11 cellular contexts compared by ENCODE assay signal in genomic region chr6:2739335-2739734, GRCh38. TPM values are rescaled to one million over a fixed set of nuclear protein-coding genes. Genes with fewer than 3 reads are reported as not detected.
DNase-seq lines count a peak whose midpoint lies in the region; ATAC-seq and TF ChIP-seq lines count a peak whose summit lies in the region.
"Had no signal": no experiment of that assay in that cellular context is flagged by ENCODE, and none has a peak within 500 bp of the region (broad histone marks: within the 10 kb centered on the region; RNA-seq: fewer than 3 reads in every experiment).

No MANE protein-coding gene starts in this region.

- H3K79me1 ChIP-seq in H9 (ENCODE audit: insufficient read depth, low read depth, low read length, poor library complexity, severe bottlenecking), result no peaks in the 10 kb centered on the region

- H3K36me3 Mint-ChIP-seq in H9 (ENCODE audit: insufficient read depth in 1 of 3, low read depth in 3 of 3), result no peaks in the 10 kb centered on the region
- H3K36me3 Mint-ChIP-seq: brain had no signal

- H3K4me2 ChIP-seq in H9 (ENCODE audit: insufficient read depth, insufficient read length, low read length), result no peak overlapping the region

- no peak overlapping the region for H2AK5ac ChIP-seq in H9 (ENCODE audit: insufficient read length, low read length)

- H4K5ac ChIP-seq in H9 (ENCODE audit: insufficient read length, low read depth, low read length), result no peak overlapping the region

- H3K4me1 Mint-ChIP-seq in H9, result peaks cover 34 to 35% of the 10 kb centered on the region in 2 experiments

- no peak overlapping the region for H3K56ac ChIP-seq in H9 (ENCODE audit: insufficient read length, low read depth, low read length)

- no peaks in the 10 kb centered on the region for H4K20me1 ChIP-seq in H9 (ENCODE audit: control insufficient read depth, insufficient read depth, insufficient read length)

- no peak overlapping the region for H4K8ac ChIP-seq in H9 (replicated peaks; ENCODE audit: insufficient read length, low read depth, low read length)

- in situ Hi-C loops in G401 (cut with HindIII; ENCODE audit: low sequenced_read_pairs), result no loop called here

- H3K4me3 Mint-ChIP-seq in H9, result no peak overlapping the region
- H3K4me3 Mint-ChIP-seq: brain had no signal

- no peaks in the 10 kb centered on the region for H3K9me3 ChIP-seq in effector memory CD4-positive, alpha-beta T cell (ENCODE audit: control insufficient read depth, low read length)
- H3K9me3 ChIP-seq in H9 (ENCODE audit: control insufficient read depth, low read depth, low read length), result no peaks in the 10 kb centered on the region
- H3K9me3 ChIP-seq: testis had no signal

- H3K23me2 ChIP-seq in H9 (ENCODE audit: insufficient read length, low read depth, low read length, poor library complexity, severe bottlenecking), result no peaks in the 10 kb centered on the region

- no peak overlapping the region for H3K14ac ChIP-seq in H9 (ENCODE audit: insufficient read depth, low read length)

- no peak overlapping the region for H2BK120ac ChIP-seq in H9 (ENCODE audit: low read depth, low read length, poor library complexity, severe bottlenecking)

- H3K23ac ChIP-seq in H9 (ENCODE audit: insufficient read length, low read depth, low read length), result no peak overlapping the region

- H4K91ac ChIP-seq in H9 (ENCODE audit: insufficient read length, low read depth, low read length), result no peak overlapping the region

- H3K36me3 ChIP-seq in effector memory CD4-positive, alpha-beta T cell (ENCODE audit: control insufficient read depth, insufficient read depth, low read length), result no peaks in the 10 kb centered on the region

- H3K79me2 ChIP-seq in H9 (ENCODE audit: insufficient read depth, low read length), result no peaks in the 10 kb centered on the region

- H3K27ac ChIP-seq in foreskin keratinocyte, result no peak overlapping the region
- no peak overlapping the region for H3K27ac ChIP-seq in effector memory CD4-positive, alpha-beta T cell (ENCODE audit: insufficient read depth, low read length, poor library complexity, severe bottlenecking)
- H3K27ac ChIP-seq in H9 (ENCODE audit: insufficient read length, low read depth, low read length), result no peak overlapping the region
- H3K27ac ChIP-seq: testis had no signal

- no peak overlapping the region for H3K9ac ChIP-seq in H9 (ENCODE audit: extremely low read depth, insufficient read length, low read length)

- ATAC-seq in foreskin keratinocyte, result peak; percentile 68

- no peak overlapping the region for H2BK12ac ChIP-seq in H9 (ENCODE audit: insufficient read length, low read depth, low read length)

- H3K4me3 ChIP-seq in effector memory CD4-positive, alpha-beta T cell (ENCODE audit: insufficient read depth, low read depth, low read length, poor library complexity, severe bottlenecking), result no peak overlapping the region
- H3K4me3 ChIP-seq: testis had no signal

- H3K4me1 ChIP-seq in foreskin keratinocyte, result no peaks in the 10 kb centered on the region
- H3K4me1 ChIP-seq in effector memory CD4-positive, alpha-beta T cell (ENCODE audit: control insufficient read depth, insufficient read depth, low read length, poor library complexity, severe bottlenecking), result no peaks in the 10 kb centered on the region
- H3K4me1 ChIP-seq in H9 (ENCODE audit: insufficient read depth, low read length), result peaks cover 2% of the 10 kb centered on the region; the same call in 1 of the 2 replicates

- H3K27ac Mint-ChIP-seq in H9, result no peak overlapping the region

- H3K18ac ChIP-seq in H9 (ENCODE audit: insufficient read length, low read depth, low read length), result no peak overlapping the region

- no peak overlapping the region for H2BK20ac ChIP-seq in H9 (ENCODE audit: low read depth, low read length, poor library complexity, severe bottlenecking)

- no peak overlapping the region for H3T11ph ChIP-seq in H9 (ENCODE audit: low read length)

- H2BK15ac ChIP-seq in H9 (ENCODE audit: low read depth, low read length), result no peak overlapping the region

- no peak overlapping the region for H2AFZ ChIP-seq in H9 (ENCODE audit: low read length)

- DNase-seq in AG08395 (ENCODE audit: low spot score) (peak; percentile 43), EL (peak; percentile 64), SW480 (ENCODE audit: low spot score) (peak; percentile 16), foreskin keratinocyte (peak in 1 of 2 donors; percentile 39), H9 (no peak), G401 (ENCODE audit: low spot score) (no peak)
- DNase-seq in effector memory CD4-positive, alpha-beta T cell, result no peak
- DNase-seq: DMS79, SW 1271, testis had no signal

- no peak for TF ChIP-seq CTCF in foreskin keratinocyte (conservative IDR thresholded peaks at IDR 0.05)
- no peak for TF ChIP-seq CTCF in H9 (conservative IDR thresholded peaks at IDR 0.05)

- no peaks in the 10 kb centered on the region for H3K27me3 Mint-ChIP-seq in H9 (ENCODE audit: low read depth)
- H3K27me3 Mint-ChIP-seq: brain had no signal

- H3K4ac ChIP-seq in H9 (ENCODE audit: low read depth, low read length), result no peak overlapping the region

- no CpG with 5 or more reads among the region's 4 CpGs for WGBS in H9 (ENCODE audit: extremely low coverage, insufficient read length, low lambda C conversion rate)

- H3K9me3 Mint-ChIP-seq in H9, result no peaks in the 10 kb centered on the region
- H3K9me3 Mint-ChIP-seq: brain had no signal

- H3K27me3 ChIP-seq in foreskin keratinocyte (no peaks in the 10 kb centered on the region), H9 (ENCODE audit: insufficient read depth, low read length) (no peaks in the 10 kb centered on the region)
- no peaks in the 10 kb centered on the region for H3K27me3 ChIP-seq in effector memory CD4-positive, alpha-beta T cell (replicated peaks; ENCODE audit: control insufficient read depth, insufficient read depth, low read length, poor library complexity, severe bottlenecking)
- H3K27me3 ChIP-seq: testis had no signal

- H2BK5ac ChIP-seq in H9 (ENCODE audit: insufficient read length, low read length), result no peak overlapping the region

RNA-seq across cellular contexts. Expression of gene MYLK4, which starts 11.4 kb away (rescaled TPM):
- total RNA-seq in foreskin keratinocyte (0.24 and 0.28 TPM in 2 replicates), H9 (2021) (0.28 and 0.44 TPM in 2 replicates)
- 0.08 and 0.09 TPM in 2 replicates for polyA plus RNA-seq in foreskin keratinocyte
- total RNA-seq in G401 (2014; rRNA removed; shearing (Covaris generic)), result 0.31 and 0.64 TPM in 2 replicates

RNA-seq across cellular contexts. Expression of gene WRNIP1, which starts 25.9 kb away (rescaled TPM):
- total RNA-seq in foreskin keratinocyte (56.7 and 63.0 TPM in 2 replicates), H9 (2021) (38.1 and 40.0 TPM in 2 replicates)
- polyA plus RNA-seq in foreskin keratinocyte, result 48.0 and 54.4 TPM in 2 replicates
- 91.8 and 100 TPM in 2 replicates for total RNA-seq in G401 (2014; rRNA removed; shearing (Covaris generic))

Comparison
In these comparisons a context has a peak if more than half of its experiments do, and no peak if none do; other contexts are left out.
1. DNase-seq: peak in AG08395 (single experiment), EL (single experiment) and SW480 (single experiment); none in effector memory CD4-positive, alpha-beta T cell (0 of 3), H9 (single experiment) and G401 (single experiment).